In genomic region chr1:62778208-62778607, GRCh38 we compare ENCODE assay signal across 23 cellular contexts.
"Had no signal": no experiment of that assay in that cellular context is flagged by ENCODE, and none has a peak within 500 bp of the region (broad histone marks: within the 10 kb centered on the region; RNA-seq: fewer than 3 reads in every experiment).

No MANE protein-coding gene starts in this region.

- H3K27me3 ChIP-seq: ascending aorta, heart right ventricle, tibial artery, vagina had no signal

- DNase-seq: activated CD4-positive, alpha-beta T cell treated with anti-CD3 and anti-CD28 coated beads for 1 hour; activated CD8-positive, alpha-beta memory T cell treated with anti-CD3 and anti-CD28 coated beads for 24 hours; activated CD8-positive, alpha-beta memory T cell treated with anti-CD3 and anti-CD28 coated beads, Interleukin-2, amount 50 U/mL, for 48 hours; activated effector memory CD4-positive, alpha-beta T cell treated with anti-CD3 and anti-CD28 coated beads, Interleukin-2, amount 50 U/mL, for 16 hours; activated naive CD4-positive, alpha-beta T cell treated with anti-CD3 and anti-CD28 coated beads, Interleukin-2, amount 50 U/mL, for 16 hours; activated T-cell treated with anti-CD3 and anti-CD28 coated beads, Interleukin-2, amount 50 U/mL, for 72 hours; heart right ventricle; left colon; lower lobe of right lung; midbrain; nucleus accumbens; posterior cingulate gyrus; stimulated activated CD4-positive, alpha-beta T cell treated with anti-CD3 and anti-CD28 coated beads, Interleukin-12 subunit alpha, Interleukin-12 subunit beta, amount 100 ng/mL, for 4 hours; stimulated activated CD4-positive, alpha-beta T cell treated with anti-CD3 and anti-CD28 coated beads, Interleukin-1b, Interleukin-23, amount 100 ng/mL, for 48 hours; stimulated activated CD8-positive, alpha-beta memory T cell treated with anti-CD3 and anti-CD28 coated beads, Interleukin-4, amount 100 ng/mL, for 48 hours; stimulated activated naive CD4-positive, alpha-beta T cell; T-helper 17 cell; tibial artery had no signal

- H3K27ac Mint-ChIP-seq: activated T-cell treated with anti-CD3 and anti-CD28 coated beads, Interleukin-2, amount 50 U/mL, for 72 hours; T-helper 17 cell had no signal

- H3K4me3 ChIP-seq: ascending aorta, coronary artery, heart right ventricle, lower lobe of right lung, tibial artery, vagina had no signal

- H3K4me3 Mint-ChIP-seq: activated T-cell treated with anti-CD3 and anti-CD28 coated beads, Interleukin-2, amount 50 U/mL, for 72 hours; nephron; T-helper 17 cell had no signal

- H3K9me3 ChIP-seq: ascending aorta, lower lobe of right lung, vagina had no signal

- H3K36me3 ChIP-seq: ascending aorta, heart right ventricle, lower lobe of right lung, tibial artery, vagina had no signal

- H3K4me1 ChIP-seq: lower lobe of right lung, vagina had no signal

- H3K27ac ChIP-seq: ascending aorta, coronary artery, heart right ventricle, lower lobe of right lung, tibial artery, vagina, VCaP had no signal

- H3K9me3 Mint-ChIP-seq: nephron had no signal

- H3K4me1 Mint-ChIP-seq: nephron, T-helper 17 cell had no signal

- ATAC-seq: activated T-cell treated with anti-CD3 and anti-CD28 coated beads, Interleukin-2, amount 50 U/mL, for 72 hours; heart right ventricle; left colon; lower lobe of right lung; T-helper 17 cell had no signal
